In genomic region chr12:30843211-30843610, GRCh38 we compare ENCODE assay signal across 20 cellular contexts.
DNase-seq lines count a peak whose midpoint lies in the region; ATAC-seq and TF ChIP-seq lines count a peak whose summit lies in the region.
"Had no signal": no experiment of that assay in that cellular context is flagged by ENCODE, and none has a peak within 500 bp of the region (broad histone marks: within the 10 kb centered on the region; RNA-seq: fewer than 3 reads in every experiment).

No MANE protein-coding gene starts in this region.

- H3K4me3 Mint-ChIP-seq in GM23338 = no peak overlapping the region
- no peak overlapping the region for H3K4me3 Mint-ChIP-seq in endodermal cell
- H3K4me3 Mint-ChIP-seq in stimulated activated naive B cell treated with anti-CD40 and anti-IgM and Interleukin-4, amounts not matched to agents 10 μg/mL and 1 μg/mL and 100 μg/mL, for 72 hours = no peak overlapping the region
- H3K4me3 Mint-ChIP-seq: CD14-positive monocyte; CD4-positive, alpha-beta memory T cell; CD4-positive, CD25-positive, alpha-beta regulatory T cell; CD8-positive, alpha-beta memory T cell had no signal

- no peak overlapping the region for H3K27ac ChIP-seq in GM23338 (ENCODE audit: low read depth)
- no peak overlapping the region for H3K27ac ChIP-seq in endodermal cell (ENCODE audit: low read depth, low read length)
- H3K27ac ChIP-seq: 22Rv1, A549, BLaER1 had no signal

- H3K36me3 Mint-ChIP-seq in GM23338 (ENCODE audit: low read depth) = no peaks in the 10 kb centered on the region
- H3K36me3 Mint-ChIP-seq in endodermal cell (ENCODE audit: low read depth) = no peaks in the 10 kb centered on the region
- no peaks in the 10 kb centered on the region for H3K36me3 Mint-ChIP-seq in stimulated activated naive B cell treated with anti-CD40 and anti-IgM and Interleukin-4, amounts not matched to agents 10 μg/mL and 1 μg/mL and 100 μg/mL, for 72 hours
- H3K36me3 Mint-ChIP-seq: CD14-positive monocyte; CD4-positive, alpha-beta memory T cell; CD4-positive, CD25-positive, alpha-beta regulatory T cell; CD8-positive, alpha-beta memory T cell had no signal

- H3K4me2 ChIP-seq in GM23338 = peak overlapping the region; percentile 70; the same call in 1 of the 2 replicates
- H3K4me2 ChIP-seq: A549, BLaER1 had no signal

- peaks cover 8% of the 10 kb centered on the region for H3K27me3 Mint-ChIP-seq in GM23338 (ENCODE audit: insufficient read depth, low read depth, poor library complexity)
- H3K27me3 Mint-ChIP-seq in endodermal cell (ENCODE audit: insufficient read depth) = peaks cover 4% of the 10 kb centered on the region
- peaks cover 5 to 13% of the 10 kb centered on the region in 2 donors for H3K27me3 Mint-ChIP-seq in stimulated activated naive B cell treated with anti-CD40 and anti-IgM and Interleukin-4, amounts not matched to agents 10 μg/mL and 1 μg/mL and 100 μg/mL, for 72 hours

- DNase-seq in GM23338 (ENCODE audit: low spot score) (no peak), SK-N-DZ (ENCODE audit: low spot score) (peak; percentile 82), endodermal cell (peak; percentile 30), COLO668 (lab: John Stamatoyannopoulos, UW; ENCODE audit: unreplicated experiment) (no peak), SW480 (ENCODE audit: low spot score) (no peak)
- DNase-seq in stimulated activated naive B cell treated with anti-CD40 and anti-IgM and Interleukin-4, amounts not matched to agents 10 μg/mL and 1 μg/mL and 100 μg/mL, for 72 hours = no peak
- DNase-seq: BE2C; C1 segment of cervical spinal cord; Caco-2; Calu3; CD4-positive, alpha-beta memory T cell; CD4-positive, CD25-positive, alpha-beta regulatory T cell; CD8-positive, alpha-beta memory T cell; DMS79 treated with DMSO at 0.1 percent for 48 hours; GF-D8 had no signal

- no peaks in the 10 kb centered on the region for H3K9me3 ChIP-seq in endodermal cell (ENCODE audit: control insufficient read depth, low read length)
- H3K9me3 ChIP-seq: BE2C, BLaER1, Caco-2 had no signal

- H3K4me3 ChIP-seq in GM23338 (no peak overlapping the region), endodermal cell (ENCODE audit: low read length) (no peak overlapping the region)
- H3K4me3 ChIP-seq: A549, BLaER1 had no signal

- no peaks in the 10 kb centered on the region for H4K20me1 ChIP-seq in GM23338 (replicated peaks; ENCODE audit: insufficient read depth)
- H4K20me1 ChIP-seq: BLaER1 had no signal

- no peaks in the 10 kb centered on the region for H3K27me3 ChIP-seq in GM23338 (ENCODE audit: insufficient read depth)
- no peaks in the 10 kb centered on the region for H3K27me3 ChIP-seq in endodermal cell (ENCODE audit: control insufficient read depth, insufficient read depth, low read length, poor library complexity, severe bottlenecking)
- H3K27me3 ChIP-seq: BLaER1 had no signal

- TF ChIP-seq CTCF in GM23338 (conservative IDR thresholded peaks at IDR 0.05; ENCODE audit: low read depth in 2 of 2) = no peak
- TF ChIP-seq CTCF in endodermal cell (conservative IDR thresholded peaks at IDR 0.05) = no peak

- H2AFZ ChIP-seq in GM23338 = peak overlapping the region; percentile 38; the same call in 1 of the 2 replicates

- no peak overlapping the region for H3K27ac Mint-ChIP-seq in GM23338
- H3K27ac Mint-ChIP-seq in endodermal cell = no peak overlapping the region
- H3K27ac Mint-ChIP-seq in stimulated activated naive B cell treated with anti-CD40 and anti-IgM and Interleukin-4, amounts not matched to agents 10 μg/mL and 1 μg/mL and 100 μg/mL, for 72 hours = peak overlapping the region; percentile 26
- H3K27ac Mint-ChIP-seq: CD14-positive monocyte had no signal

- H3F3A ChIP-seq in GM23338 (replicated peaks; ENCODE audit: low read depth) = 0 out of 2 replicates have a peak, but pooled peaks cover 5% of the 10 kb centered on the region

- no peaks in the 10 kb centered on the region for H3K9me3 Mint-ChIP-seq in GM23338
- H3K9me3 Mint-ChIP-seq in endodermal cell = peaks cover 2% of the 10 kb centered on the region
- no peaks in the 10 kb centered on the region for H3K9me3 Mint-ChIP-seq in stimulated activated naive B cell treated with anti-CD40 and anti-IgM and Interleukin-4, amounts not matched to agents 10 μg/mL and 1 μg/mL and 100 μg/mL, for 72 hours
- H3K9me3 Mint-ChIP-seq: CD14-positive monocyte; CD4-positive, alpha-beta memory T cell; CD8-positive, alpha-beta memory T cell had no signal

- no peaks in the 10 kb centered on the region for H3K79me2 ChIP-seq in GM23338 (replicated peaks; ENCODE audit: insufficient read depth)

- H3K4me1 Mint-ChIP-seq in GM23338 = peaks cover 11% of the 10 kb centered on the region
- H3K4me1 Mint-ChIP-seq in endodermal cell = peaks cover 26% of the 10 kb centered on the region
- H3K4me1 Mint-ChIP-seq in stimulated activated naive B cell treated with anti-CD40 and anti-IgM and Interleukin-4, amounts not matched to agents 10 μg/mL and 1 μg/mL and 100 μg/mL, for 72 hours = peaks cover 5 to 6% of the 10 kb centered on the region in 2 donors
- H3K4me1 Mint-ChIP-seq: CD4-positive, CD25-positive, alpha-beta regulatory T cell had no signal

- H3K4me1 ChIP-seq in GM23338 (ENCODE audit: insufficient read depth) = peaks cover 12% of the 10 kb centered on the region
- peaks cover 7% of the 10 kb centered on the region for H3K4me1 ChIP-seq in endodermal cell (ENCODE audit: control insufficient read depth, insufficient read depth, low read length)
- H3K4me1 ChIP-seq: A549, BE2C, Caco-2 had no signal

- ATAC-seq in GM23338 (no peak), HG03439 (IDR thresholded peaks at IDR 0.05; ENCODE audit: unreplicated experiment) (no peak)
- no peak for ATAC-seq in stimulated activated naive B cell treated with anti-CD40 and anti-IgM and Interleukin-4, amounts not matched to agents 10 μg/mL and 1 μg/mL and 100 μg/mL, for 72 hours (replicated peaks)
- ATAC-seq: A549 had no signal

- 91 to 100% methylated on average over 3 of the region's 3 CpGs for WGBS in endodermal cell (ENCODE audit: insufficient coverage in 1 of 2, insufficient read length in 1 of 2), 2 experiments

- H3K36me3 ChIP-seq in GM23338 (ENCODE audit: insufficient read depth) (no peaks in the 10 kb centered on the region), endodermal cell (ENCODE audit: control insufficient read depth, insufficient read depth, low read length) (no peaks in the 10 kb centered on the region)
- H3K36me3 ChIP-seq: BE2C, BLaER1 had no signal

- peaks cover 5% of the 10 kb centered on the region; the same call in 1 of the 2 replicates for H3K9me2 ChIP-seq in GM23338 (ENCODE audit: insufficient read depth)

- no peak overlapping the region for H3K9ac ChIP-seq in endodermal cell (ENCODE audit: extremely low read depth, low read length, poor library complexity, severe bottlenecking)
- H3K9ac ChIP-seq: BLaER1 had no signal

TF ChIP-seq in GM23338, 12 proteins besides CTCF, POLR2A, EP300 and RAD21 (continues in another document):
- TF ChIP-seq REST (IDR thresholded peaks at IDR 0.05; ENCODE audit: unreplicated experiment) = no peak
- TF ChIP-seq STAT1 (IDR thresholded peaks at IDR 0.05; ENCODE audit: unreplicated experiment) = no peak
- no peak for TF ChIP-seq POLR2AphosphoS5 (IDR thresholded peaks at IDR 0.05; ENCODE audit: low read depth)

Comparison
In these comparisons a context has a peak if more than half of its experiments do, and no peak if none do; other contexts are left out.
1. DNase-seq: peak in SK-N-DZ (single experiment) and endodermal cell (single experiment); none in GM23338 (single experiment), stimulated activated naive B cell treated with anti-CD40 and anti-IgM and Interleukin-4, amounts not matched to agents 10 μg/mL and 1 μg/mL and 100 μg/mL, for 72 hours (single experiment), COLO668 (single experiment) and SW480 (single experiment).